28 cellular contexts compared by ENCODE assay signal in genomic region chr2:105176429-105176828, GRCh38.
DNase-seq lines count a peak whose midpoint lies in the region; ATAC-seq, FAIRE-seq and TF ChIP-seq lines count a peak whose summit lies in the region.
"Had no signal": no experiment of that assay in that cellular context is flagged by ENCODE, and none has a peak within 500 bp of the region (broad histone marks: within the 10 kb centered on the region; RNA-seq: fewer than 3 reads in every experiment).

No MANE protein-coding gene starts in this region.

- peaks cover 4 to 6% of the 10 kb centered on the region in 2 donors for H3K4me1 ChIP-seq in kidney (ENCODE audit: control insufficient read depth in 1 of 2, insufficient read depth in 1 of 2, low read depth in 1 of 2, low read length in 2 of 2)
- H3K4me1 ChIP-seq: gastroesophageal sphincter, suprapubic skin had no signal

- H3K4me3 Mint-ChIP-seq in IgD-negative memory B cell (peak overlapping the region; percentile 41 to 92 (median 80)), natural killer cell (no peak overlapping the region)
- no peak overlapping the region for H3K4me3 Mint-ChIP-seq in stimulated activated effector memory CD8-positive, alpha-beta T cell treated with anti-CD3 and anti-CD28 coated beads, Interleukin-12 subunit alpha, Interleukin-12 subunit beta, amount 100 ng/mL, for 72 hours
- H3K4me3 Mint-ChIP-seq: activated CD4-positive, alpha-beta memory T cell treated with anti-CD3 and anti-CD28 coated beads, Interleukin-2, amount 10 ng/mL, durations not matched to agents 7 days and 5 days; T-helper 1 cell treated with Interleukin-12 subunit alpha and Interleukin-12 subunit beta and Interleukin-4 antibody, amounts not matched to agents 30 μg/mL and 1 μg/mL, for 36 hours; WTC11 had no signal

- H3K27ac Mint-ChIP-seq in IgD-negative memory B cell (peak overlapping the region; percentile 89 to 96 (median 92)), natural killer cell (no peak overlapping the region)
- no peak overlapping the region for H3K27ac Mint-ChIP-seq in stimulated activated effector memory CD8-positive, alpha-beta T cell treated with anti-CD3 and anti-CD28 coated beads, Interleukin-12 subunit alpha, Interleukin-12 subunit beta, amount 100 ng/mL, for 72 hours
- H3K27ac Mint-ChIP-seq: activated CD4-positive, alpha-beta memory T cell treated with anti-CD3 and anti-CD28 coated beads, Interleukin-2, amount 10 ng/mL, durations not matched to agents 7 days and 5 days; T-helper 1 cell treated with Interleukin-12 subunit alpha and Interleukin-12 subunit beta and Interleukin-4 antibody, amounts not matched to agents 30 μg/mL and 1 μg/mL, for 36 hours; WTC11 had no signal

- DNase-seq in COLO668 (lab: John Stamatoyannopoulos, UW; ENCODE audit: unreplicated experiment): peak; percentile 31
- DNase-seq in kidney: peak; percentile 56
- DNase-seq in stimulated activated effector memory CD8-positive, alpha-beta T cell treated with anti-CD3 and anti-CD28 coated beads, Interleukin-12 subunit alpha, Interleukin-12 subunit beta, amount 100 ng/mL, for 72 hours (ENCODE audit: low spot score in 2 of 2): peak in 1 of 2 donors; percentile 29
- no peak for DNase-seq in natural killer cell
- DNase-seq: activated CD4-positive, alpha-beta memory T cell treated with anti-CD3 and anti-CD28 coated beads, Interleukin-2, amount 10 ng/mL, durations not matched to agents 7 days and 5 days; activated naive CD4-positive, alpha-beta T cell treated with Interleukin-2 at 50 U/mL for 16 hours; activated T-cell treated with anti-CD3 and anti-CD28 coated beads, Interleukin-2, amount 50 U/mL, for 1 hour; AML-193; caudate nucleus; DMS 273 treated with DMSO at 0.1 percent for 48 hours; erythroblast; IMR-90; kidney glomerular epithelial cell; midbrain; NCI-H187; NCI-H526 treated with DMSO at 0.1 percent for 48 hours; retina; stimulated activated CD4-positive, alpha-beta T cell treated with anti-CD3 and anti-CD28 coated beads, Interleukin-12 subunit alpha, Interleukin-12 subunit beta, amount 100 ng/mL, for 4 hours had no signal

- no peak overlapping the region for H3K27ac ChIP-seq in kidney (ENCODE audit: low read depth in 2 of 2, low read length in 2 of 2)
- H3K27ac ChIP-seq: gastroesophageal sphincter, HL-60, neutrophil, suprapubic skin had no signal

- H3K4me1 Mint-ChIP-seq in IgD-negative memory B cell (peaks cover 33 to 50% (median 47%) of the 10 kb centered on the region in 3 donors), natural killer cell (peaks cover 29 to 36% of the 10 kb centered on the region in 2 donors)
- peaks cover 14% of the 10 kb centered on the region for H3K4me1 Mint-ChIP-seq in stimulated activated effector memory CD8-positive, alpha-beta T cell treated with anti-CD3 and anti-CD28 coated beads, Interleukin-12 subunit alpha, Interleukin-12 subunit beta, amount 100 ng/mL, for 72 hours
- H3K4me1 Mint-ChIP-seq: activated CD4-positive, alpha-beta memory T cell treated with anti-CD3 and anti-CD28 coated beads, Interleukin-2, amount 10 ng/mL, durations not matched to agents 7 days and 5 days had no signal

- peaks cover 4% of the 10 kb centered on the region for H3K36me3 Mint-ChIP-seq in IgD-negative memory B cell
- H3K36me3 Mint-ChIP-seq in stimulated activated effector memory CD8-positive, alpha-beta T cell treated with anti-CD3 and anti-CD28 coated beads, Interleukin-12 subunit alpha, Interleukin-12 subunit beta, amount 100 ng/mL, for 72 hours: no peaks in the 10 kb centered on the region
- H3K36me3 Mint-ChIP-seq in natural killer cell: no peaks in the 10 kb centered on the region

- no peaks in the 10 kb centered on the region for H3K36me3 ChIP-seq in kidney (ENCODE audit: control insufficient read depth in 1 of 2, insufficient read depth in 2 of 2, low read length in 2 of 2)
- H3K36me3 ChIP-seq: gastroesophageal sphincter, neutrophil, suprapubic skin had no signal

- TF ChIP-seq CTCF in kidney (IDR thresholded peaks at IDR 0.05; ENCODE audit: borderline replicate concordance, extremely low read depth, insufficient read depth) (no peak), natural killer cell (IDR thresholded peaks at IDR 0.05) (no peak)

- intact Hi-C loops in kidney (cut with DNase I) (no loop called here), natural killer cell (cut with micrococcal nuclease) (no loop called here)

- no peak for FAIRE-seq in kidney (lab: Jason Lieb, UNC)
- FAIRE-seq: GM12892 had no signal

- H3K9me3 ChIP-seq in kidney (ENCODE audit: control insufficient read depth in 1 of 2, low read length in 2 of 2): no peaks in the 10 kb centered on the region
- H3K9me3 ChIP-seq: gastroesophageal sphincter, neutrophil, suprapubic skin had no signal

- no peaks in the 10 kb centered on the region for H3K27me3 Mint-ChIP-seq in IgD-negative memory B cell
- H3K27me3 Mint-ChIP-seq in natural killer cell (ENCODE audit: low read depth in 2 of 2): peaks cover 0 to 4% of the 10 kb centered on the region in 2 donors

- no peak overlapping the region for H3K9ac ChIP-seq in kidney (ENCODE audit: low read length in 2 of 2)

- H3K4me3 ChIP-seq in kidney (ENCODE audit: low read length in 2 of 2): no peak overlapping the region
- H3K4me3 ChIP-seq: gastroesophageal sphincter, suprapubic skin had no signal

- peaks cover 2 to 12% (median 5%) of the 10 kb centered on the region in 3 donors for H3K9me3 Mint-ChIP-seq in IgD-negative memory B cell
- no peaks in the 10 kb centered on the region for H3K9me3 Mint-ChIP-seq in stimulated activated effector memory CD8-positive, alpha-beta T cell treated with anti-CD3 and anti-CD28 coated beads, Interleukin-12 subunit alpha, Interleukin-12 subunit beta, amount 100 ng/mL, for 72 hours
- H3K9me3 Mint-ChIP-seq in natural killer cell: no peaks in the 10 kb centered on the region
- H3K9me3 Mint-ChIP-seq: activated CD4-positive, alpha-beta memory T cell treated with anti-CD3 and anti-CD28 coated beads, Interleukin-2, amount 10 ng/mL, durations not matched to agents 7 days and 5 days; T-helper 1 cell treated with Interleukin-12 subunit alpha and Interleukin-12 subunit beta and Interleukin-4 antibody, amounts not matched to agents 30 μg/mL and 1 μg/mL, for 36 hours had no signal

- ATAC-seq in stimulated activated effector memory CD8-positive, alpha-beta T cell treated with anti-CD3 and anti-CD28 coated beads, Interleukin-12 subunit alpha, Interleukin-12 subunit beta, amount 100 ng/mL, for 72 hours: peak; percentile 6
- no peak for ATAC-seq in GM19467 (IDR thresholded peaks at IDR 0.05; ENCODE audit: unreplicated experiment)
- ATAC-seq in natural killer cell: no peak
- no peak for ATAC-seq in HG03432 (IDR thresholded peaks at IDR 0.05; ENCODE audit: unreplicated experiment)
- ATAC-seq: gastroesophageal sphincter, WTC11 had no signal

Comparison
In these comparisons a context has a peak if more than half of its experiments do, and no peak if none do; other contexts are left out.
1. H3K27ac Mint-ChIP-seq: peak in IgD-negative memory B cell (3 of 3); none in stimulated activated effector memory CD8-positive, alpha-beta T cell treated with anti-CD3 and anti-CD28 coated beads, Interleukin-12 subunit alpha, Interleukin-12 subunit beta, amount 100 ng/mL, for 72 hours (single experiment) and natural killer cell (0 of 2).
2. H3K4me3 Mint-ChIP-seq: peak in IgD-negative memory B cell (4 of 4); none in stimulated activated effector memory CD8-positive, alpha-beta T cell treated with anti-CD3 and anti-CD28 coated beads, Interleukin-12 subunit alpha, Interleukin-12 subunit beta, amount 100 ng/mL, for 72 hours (single experiment) and natural killer cell (single experiment).